ENCODE assay signal across 12 cellular contexts in the genomic region with DNA sequence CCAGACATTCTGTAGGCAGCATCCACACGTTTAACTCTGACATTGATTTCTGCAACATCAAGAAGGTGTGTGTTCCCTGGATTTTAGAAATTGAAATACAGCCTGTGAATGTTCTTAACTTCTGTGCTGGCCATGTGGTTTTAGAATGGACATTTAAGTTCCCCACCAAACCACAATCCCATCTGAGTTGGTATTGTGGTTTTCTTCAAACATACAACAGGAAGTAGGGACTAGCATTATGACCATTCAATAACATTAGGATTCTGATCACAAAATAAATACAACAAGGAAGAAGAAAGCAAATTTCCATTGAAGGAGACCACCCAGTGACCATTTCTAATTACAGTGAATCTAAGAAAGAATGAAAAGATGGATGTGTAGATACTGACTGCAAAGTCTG. TPM values are rescaled to one million over a fixed set of nuclear protein-coding genes. Genes with fewer than 3 reads are reported as not detected.
DNase-seq lines count a peak whose midpoint lies in the region; ATAC-seq lines count a peak whose summit lies in the region.
"Had no signal": no experiment of that assay in that cellular context is flagged by ENCODE, and none has a peak within 500 bp of the region (broad histone marks: within the 10 kb centered on the region; RNA-seq: fewer than 3 reads in every experiment).

No MANE protein-coding gene starts in this region.

- DNase-seq in EH (ENCODE audit: low read depth): peak; percentile 67
- DNase-seq in LHCN-M2 (ENCODE audit: low read depth): peak; percentile 79
- DNase-seq in SW480 (ENCODE audit: low spot score): peak; percentile 68
- DNase-seq in foreskin melanocyte: peak; percentile 41
- DNase-seq in T-helper 1 cell: no peak
- DNase-seq in NCI-H524 treated with DMSO at 0.1 percent for 48 hours (lab: John Stamatoyannopoulos, UW): no peak
- DNase-seq in NCI-H146 (lab: John Stamatoyannopoulos, UW): no peak
- DNase-seq: activated CD4-positive, alpha-beta T cell treated with anti-CD3 and anti-CD28 coated beads for 4 hours; head of caudate nucleus; kidney glomerular epithelial cell; substantia nigra had no signal

- no peak for ATAC-seq in HG03159 (IDR thresholded peaks at IDR 0.05; ENCODE audit: unreplicated experiment)

RNA-seq across cellular contexts. Expression of a gene that starts 51.2 kb away (rescaled TPM):
- 31.7 and 32.3 TPM in 2 replicates for total RNA-seq in LHCN-M2 (2014; rRNA removed)
- polyA plus RNA-seq in LHCN-M2 (2012): 9.5 TPM

Comparison
In these comparisons a context has a peak if more than half of its experiments do, and no peak if none do; other contexts are left out.
1. DNase-seq: peak in EH (single experiment), LHCN-M2 (single experiment), SW480 (single experiment) and foreskin melanocyte (single experiment); none in T-helper 1 cell (0 of 5), NCI-H524 treated with DMSO at 0.1 percent for 48 hours (single experiment) and NCI-H146 (single experiment).